In the genomic region with DNA sequence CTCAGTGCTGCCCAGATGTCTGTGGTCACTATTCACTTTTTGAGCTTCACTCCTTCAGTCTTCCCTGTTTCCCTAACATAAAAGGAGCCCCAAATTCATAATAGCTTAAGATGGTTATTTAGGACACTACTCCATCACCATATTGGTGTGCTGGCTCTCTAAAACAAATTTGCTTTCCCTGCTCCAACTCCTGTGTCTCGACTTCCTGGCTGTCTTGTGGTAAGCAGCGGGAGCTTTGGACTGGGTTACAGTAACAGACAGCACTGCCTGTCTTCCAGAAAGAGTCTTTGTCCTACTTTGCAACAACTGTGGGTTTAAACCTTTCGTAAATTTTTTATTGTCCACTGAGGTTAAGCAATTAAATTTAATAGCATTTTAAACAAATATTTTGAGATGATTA, we compare ENCODE assay signal across 1 cellular context.
TF ChIP-seq lines count a peak whose summit lies in the region.

No MANE protein-coding gene starts in this region.

TF ChIP-seq in SK-N-SH treated with all-trans-retinoic acid at 6 μM for 48 hours, 23 proteins besides CTCF, POLR2A, EP300 and RAD21 (continued from another document):
- TF ChIP-seq, protein P1, sequence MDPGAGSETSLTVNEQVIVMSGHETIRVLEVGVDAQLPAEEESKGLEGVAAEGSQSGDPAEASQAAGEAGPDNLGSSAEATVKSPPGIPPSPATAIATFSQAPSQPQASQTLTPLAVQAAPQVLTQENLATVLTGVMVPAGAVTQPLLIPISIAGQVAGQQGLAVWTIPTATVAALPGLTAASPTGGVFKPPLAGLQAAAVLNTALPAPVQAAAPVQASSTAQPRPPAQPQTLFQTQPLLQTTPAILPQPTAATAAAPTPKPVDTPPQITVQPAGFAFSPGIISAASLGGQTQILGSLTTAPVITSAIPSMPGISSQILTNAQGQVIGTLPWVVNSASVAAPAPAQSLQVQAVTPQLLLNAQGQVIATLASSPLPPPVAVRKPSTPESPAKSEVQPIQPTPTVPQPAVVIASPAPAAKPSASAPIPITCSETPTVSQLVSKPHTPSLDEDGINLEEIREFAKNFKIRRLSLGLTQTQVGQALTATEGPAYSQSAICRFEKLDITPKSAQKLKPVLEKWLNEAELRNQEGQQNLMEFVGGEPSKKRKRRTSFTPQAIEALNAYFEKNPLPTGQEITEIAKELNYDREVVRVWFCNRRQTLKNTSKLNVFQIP (CRISPR knock-in tag; IDR thresholded peaks at IDR 0.05; ENCODE audit: borderline replicate concordance, low read depth) = no peak
- TF ChIP-seq ZFP3 (CRISPR knock-in tag; IDR thresholded peaks at IDR 0.05) = no peak
- no peak for TF ChIP-seq ISL1 (CRISPR knock-in tag; IDR thresholded peaks at IDR 0.05)
- no peak for TF ChIP-seq BACH2 (CRISPR knock-in tag; IDR thresholded peaks at IDR 0.05; ENCODE audit: borderline replicate concordance)
- no peak for TF ChIP-seq OSR1 (CRISPR knock-in tag; IDR thresholded peaks at IDR 0.05)
- no peak for TF ChIP-seq SNAI2 (CRISPR knock-in tag; IDR thresholded peaks at IDR 0.05)
- no peak for TF ChIP-seq CSDC2 (CRISPR knock-in tag; IDR thresholded peaks at IDR 0.05)
- TF ChIP-seq, protein P2, sequence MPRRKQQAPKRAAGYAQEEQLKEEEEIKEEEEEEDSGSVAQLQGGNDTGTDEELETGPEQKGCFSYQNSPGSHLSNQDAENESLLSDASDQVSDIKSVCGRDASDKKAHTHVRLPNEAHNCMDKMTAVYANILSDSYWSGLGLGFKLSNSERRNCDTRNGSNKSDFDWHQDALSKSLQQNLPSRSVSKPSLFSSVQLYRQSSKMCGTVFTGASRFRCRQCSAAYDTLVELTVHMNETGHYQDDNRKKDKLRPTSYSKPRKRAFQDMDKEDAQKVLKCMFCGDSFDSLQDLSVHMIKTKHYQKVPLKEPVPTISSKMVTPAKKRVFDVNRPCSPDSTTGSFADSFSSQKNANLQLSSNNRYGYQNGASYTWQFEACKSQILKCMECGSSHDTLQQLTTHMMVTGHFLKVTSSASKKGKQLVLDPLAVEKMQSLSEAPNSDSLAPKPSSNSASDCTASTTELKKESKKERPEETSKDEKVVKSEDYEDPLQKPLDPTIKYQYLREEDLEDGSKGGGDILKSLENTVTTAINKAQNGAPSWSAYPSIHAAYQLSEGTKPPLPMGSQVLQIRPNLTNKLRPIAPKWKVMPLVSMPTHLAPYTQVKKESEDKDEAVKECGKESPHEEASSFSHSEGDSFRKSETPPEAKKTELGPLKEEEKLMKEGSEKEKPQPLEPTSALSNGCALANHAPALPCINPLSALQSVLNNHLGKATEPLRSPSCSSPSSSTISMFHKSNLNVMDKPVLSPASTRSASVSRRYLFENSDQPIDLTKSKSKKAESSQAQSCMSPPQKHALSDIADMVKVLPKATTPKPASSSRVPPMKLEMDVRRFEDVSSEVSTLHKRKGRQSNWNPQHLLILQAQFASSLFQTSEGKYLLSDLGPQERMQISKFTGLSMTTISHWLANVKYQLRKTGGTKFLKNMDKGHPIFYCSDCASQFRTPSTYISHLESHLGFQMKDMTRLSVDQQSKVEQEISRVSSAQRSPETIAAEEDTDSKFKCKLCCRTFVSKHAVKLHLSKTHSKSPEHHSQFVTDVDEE (CRISPR knock-in tag; IDR thresholded peaks at IDR 0.05) = no peak
- TF ChIP-seq, protein P3, sequence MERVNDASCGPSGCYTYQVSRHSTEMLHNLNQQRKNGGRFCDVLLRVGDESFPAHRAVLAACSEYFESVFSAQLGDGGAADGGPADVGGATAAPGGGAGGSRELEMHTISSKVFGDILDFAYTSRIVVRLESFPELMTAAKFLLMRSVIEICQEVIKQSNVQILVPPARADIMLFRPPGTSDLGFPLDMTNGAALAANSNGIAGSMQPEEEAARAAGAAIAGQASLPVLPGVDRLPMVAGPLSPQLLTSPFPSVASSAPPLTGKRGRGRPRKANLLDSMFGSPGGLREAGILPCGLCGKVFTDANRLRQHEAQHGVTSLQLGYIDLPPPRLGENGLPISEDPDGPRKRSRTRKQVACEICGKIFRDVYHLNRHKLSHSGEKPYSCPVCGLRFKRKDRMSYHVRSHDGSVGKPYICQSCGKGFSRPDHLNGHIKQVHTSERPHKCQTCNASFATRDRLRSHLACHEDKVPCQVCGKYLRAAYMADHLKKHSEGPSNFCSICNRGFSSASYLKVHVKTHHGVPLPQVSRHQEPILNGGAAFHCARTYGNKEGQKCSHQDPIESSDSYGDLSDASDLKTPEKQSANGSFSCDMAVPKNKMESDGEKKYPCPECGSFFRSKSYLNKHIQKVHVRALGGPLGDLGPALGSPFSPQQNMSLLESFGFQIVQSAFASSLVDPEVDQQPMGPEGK (CRISPR knock-in tag; IDR thresholded peaks at IDR 0.05; ENCODE audit: borderline replicate concordance) = no peak
